Comparison of ENCODE assay signal across 24 cellular contexts in the genomic region with DNA sequence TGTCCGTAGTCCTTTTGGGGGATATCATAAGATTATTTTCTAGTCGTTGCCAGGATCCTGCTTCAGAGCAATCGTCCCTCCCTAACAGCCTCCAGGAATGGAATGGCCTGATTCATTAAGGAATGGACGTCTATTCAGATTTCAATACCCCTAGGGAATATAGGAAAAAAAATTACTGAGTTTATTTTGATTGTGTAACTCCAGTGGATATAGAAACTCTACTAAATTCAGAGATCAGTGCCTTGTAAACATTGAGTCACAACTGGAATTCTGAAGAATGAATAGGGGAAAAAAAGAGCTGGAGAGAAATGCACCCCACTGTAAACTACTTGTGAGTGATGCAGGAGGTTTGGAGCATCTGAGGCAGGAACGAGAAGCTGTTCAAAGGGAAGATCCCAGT.
DNase-seq lines count a peak whose midpoint lies in the region; TF ChIP-seq lines count a peak whose summit lies in the region.
"Had no signal": no experiment of that assay in that cellular context is flagged by ENCODE, and none has a peak within 500 bp of the region (broad histone marks: within the 10 kb centered on the region; RNA-seq: fewer than 3 reads in every experiment).

No MANE protein-coding gene starts in this region.

- DNase-seq in MCF 10A (ENCODE audit: unreplicated experiment) (peak; percentile 83), breast epithelium (ENCODE audit: low spot score in 2 of 2) (no peak), astrocyte of the hippocampus (ENCODE audit: low read depth, low spot score) (peak; percentile 24), fibroblast of pulmonary artery (ENCODE audit: low read depth) (peak; percentile 10), stromal cell of bone marrow (ENCODE audit: low read depth) (peak; percentile 76), COLO668 (lab: John Stamatoyannopoulos, UW; ENCODE audit: unreplicated experiment) (no peak), mucosa of gallbladder (ENCODE audit: low spot score) (no peak)
- no peak for DNase-seq in activated CD4-positive, alpha-beta T cell treated with anti-CD3 and anti-CD28 coated beads for 1 hour
- DNase-seq: activated CD4-positive, alpha-beta T cell treated with anti-CD3 and anti-CD28 coated beads, Interleukin-2, amount 10 ng/mL, durations not matched to agents 24 days and 14 days; activated CD8-positive, alpha-beta memory T cell treated with anti-CD3 and anti-CD28 coated beads, Interleukin-2, amount 50 U/mL, for 48 hours; activated effector memory CD4-positive, alpha-beta T cell treated with anti-CD3 and anti-CD28 coated beads, Interleukin-2, amount 50 U/mL, for 16 hours; adrenal gland; DMS53; effector memory CD8-positive, alpha-beta T cell; KG1; left cardiac atrium; NCI-H1048; NCI-H2029; NCI-H510A treated with DMSO at 0.1 percent for 48 hours; nephron progenitor cell had no signal

- BruUV-seq in MCF 10A (replicated peaks; lab: Mats Ljungman, UMichigan), result no TSS peak

- no peaks in the 10 kb centered on the region for H3K9me3 Mint-ChIP-seq in MCF 10A (ENCODE audit: unreplicated experiment)
- H3K9me3 Mint-ChIP-seq: activated CD4-positive, alpha-beta T cell treated with anti-CD3 and anti-CD28 coated beads, Interleukin-2, amount 10 ng/mL, durations not matched to agents 24 days and 14 days; nephron progenitor cell had no signal

- intact Hi-C loops in MCF 10A (cut with micrococcal nuclease) (no loop called here), breast epithelium (cut with DNase I; ENCODE audit: low total_unique reads) (no loop called here)

- no peaks in the 10 kb centered on the region for H3K9me3 ChIP-seq in breast epithelium
- H3K9me3 ChIP-seq: adrenal gland, gastroesophageal sphincter, prostate gland had no signal

- no peaks in the 10 kb centered on the region for H3K27me3 ChIP-seq in breast epithelium
- H3K27me3 ChIP-seq: adrenal gland, gastroesophageal sphincter had no signal

- no peaks in the 10 kb centered on the region for H3K36me3 Mint-ChIP-seq in MCF 10A (ENCODE audit: insufficient read depth, unreplicated experiment)
- H3K36me3 Mint-ChIP-seq: CD14-positive monocyte had no signal

- TF ChIP-seq POLR2A in breast epithelium (IDR thresholded peaks at IDR 0.05), result no peak

- no peaks in the 10 kb centered on the region for H3K36me3 ChIP-seq in breast epithelium
- H3K36me3 ChIP-seq: adrenal gland, gastroesophageal sphincter, prostate gland had no signal

- no peak for TF ChIP-seq CTCF in MCF 10A (IDR thresholded peaks at IDR 0.05; ENCODE audit: unreplicated experiment)
- TF ChIP-seq CTCF in breast epithelium (IDR thresholded peaks at IDR 0.05), result no peak
- no peak for TF ChIP-seq CTCF in fibroblast of pulmonary artery (IDR thresholded peaks at IDR 0.05; ENCODE audit: low read length, missing control alignments)

- H3K4me3 ChIP-seq in breast epithelium, result no peak overlapping the region
- no peak overlapping the region for H3K4me3 ChIP-seq in fibroblast of pulmonary artery (replicated peaks; ENCODE audit: low read depth, low read length)
- H3K4me3 ChIP-seq: adrenal gland, gastroesophageal sphincter, prostate gland had no signal

- peak overlapping the region; percentile 13 for H3K4me3 Mint-ChIP-seq in MCF 10A (ENCODE audit: unreplicated experiment)
- H3K4me3 Mint-ChIP-seq: activated CD4-positive, alpha-beta T cell treated with anti-CD3 and anti-CD28 coated beads, Interleukin-2, amount 10 ng/mL, durations not matched to agents 24 days and 14 days; CD14-positive monocyte; effector memory CD8-positive, alpha-beta T cell; nephron progenitor cell had no signal

- no peaks in the 10 kb centered on the region for H3K27me3 Mint-ChIP-seq in MCF 10A (ENCODE audit: insufficient read depth, unreplicated experiment)
- H3K27me3 Mint-ChIP-seq: activated CD4-positive, alpha-beta T cell treated with anti-CD3 and anti-CD28 coated beads, Interleukin-2, amount 10 ng/mL, durations not matched to agents 24 days and 14 days; effector memory CD8-positive, alpha-beta T cell had no signal

- CTCF ChIA-PET in MCF 10A (lab: Yijun Ruan, JAX), result interaction anchor here (0.5 kb wide), 1 partner anchor 127 kb away, joined by 3 read pairs; no protein-coding TSS in a partner anchor

- peaks cover 20% of the 10 kb centered on the region for H3K4me1 Mint-ChIP-seq in MCF 10A (ENCODE audit: insufficient read depth, unreplicated experiment)
- H3K4me1 Mint-ChIP-seq: activated CD4-positive, alpha-beta T cell treated with anti-CD3 and anti-CD28 coated beads, Interleukin-2, amount 10 ng/mL, durations not matched to agents 24 days and 14 days; CD14-positive monocyte had no signal

- peak overlapping the region; percentile 49 for H3K27ac Mint-ChIP-seq in MCF 10A (ENCODE audit: low read depth, unreplicated experiment)
- H3K27ac Mint-ChIP-seq: activated CD4-positive, alpha-beta T cell treated with anti-CD3 and anti-CD28 coated beads, Interleukin-2, amount 10 ng/mL, durations not matched to agents 24 days and 14 days; CD14-positive monocyte; effector memory CD8-positive, alpha-beta T cell; nephron progenitor cell had no signal

- H3K27ac ChIP-seq in breast epithelium, result no peak overlapping the region
- H3K27ac ChIP-seq: 22Rv1, adrenal gland, gastroesophageal sphincter, prostate gland had no signal

- no peaks in the 10 kb centered on the region for H3K4me1 ChIP-seq in breast epithelium
- H3K4me1 ChIP-seq: adrenal gland, prostate gland had no signal

- POLR2A ChIA-PET in MCF 10A (lab: Yijun Ruan, JAX), result interaction anchor here (0.9 to 1.7 kb wide), 6 partner anchors 15 to 104 kb away, joined by 3 to 8 read pairs (median 4); no protein-coding TSS in a partner anchor

Comparison
In these comparisons a context has a peak if more than half of its experiments do, and no peak if none do; other contexts are left out.
1. DNase-seq: peak in MCF 10A (single experiment), astrocyte of the hippocampus (single experiment), fibroblast of pulmonary artery (single experiment) and stromal cell of bone marrow (single experiment); none in breast epithelium (0 of 2), COLO668 (single experiment), mucosa of gallbladder (single experiment) and activated CD4-positive, alpha-beta T cell treated with anti-CD3 and anti-CD28 coated beads for 1 hour (single experiment).